ENCODE assay signal across 1 cellular context in the genomic region with DNA sequence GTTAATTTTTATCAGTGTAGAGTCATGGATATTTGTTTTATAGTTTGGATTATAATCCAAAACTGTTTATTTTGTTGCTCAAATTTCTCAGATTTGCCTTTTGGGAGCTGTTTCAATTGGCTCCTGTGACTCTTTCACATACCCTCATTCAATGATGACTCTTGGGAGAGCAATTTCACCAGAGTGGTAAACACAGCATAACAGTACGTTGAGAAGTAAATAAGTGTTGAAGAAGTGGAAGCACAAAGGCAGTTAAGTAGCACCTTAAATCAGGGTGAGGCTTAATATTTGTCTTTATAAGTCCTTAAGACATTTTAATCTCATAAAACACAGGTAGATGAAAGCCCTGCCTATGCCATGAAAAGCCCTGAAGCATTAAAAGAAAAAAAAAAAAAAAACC.
TF ChIP-seq lines count a peak whose summit lies in the region.

No MANE protein-coding gene starts in this region.

TF ChIP-seq in IMR-90, 13 proteins besides CTCF, POLR2A, EP300 and RAD21:
- TF ChIP-seq RCOR1 (IDR thresholded peaks at IDR 0.05; ENCODE audit: insufficient replicate concordance, low read length), result no peak
- no peak for TF ChIP-seq CEBPB (IDR thresholded peaks at IDR 0.05; ENCODE audit: low read depth, low read length)
